32 cellular contexts compared by ENCODE assay signal in genomic region chr2:73916666-73917065, GRCh38. TPM values are rescaled to one million over a fixed set of nuclear protein-coding genes. Genes with fewer than 3 reads are reported as not detected.
"Had no signal": no experiment of that assay in that cellular context is flagged by ENCODE, and none has a peak within 500 bp of the region (broad histone marks: within the 10 kb centered on the region; RNA-seq: fewer than 3 reads in every experiment).

No MANE protein-coding gene starts in this region.

- DNase-seq: activated CD4-positive, alpha-beta T cell treated with anti-CD3 and anti-CD28 coated beads, Interleukin-2, amount 10 ng/mL, durations not matched to agents 24 days and 14 days; activated CD4-positive, alpha-beta T cell treated with anti-CD3 and anti-CD28 coated beads, Interleukin-2, amount 50 U/mL, for 4 hours; activated CD4-positive, CD25-positive, alpha-beta regulatory T cell; activated CD8-positive, alpha-beta T cell treated with anti-CD3 and anti-CD28 coated beads for 36 hours; activated gamma-delta T cell treated with Interleukin-2 at 50 U/mL for 16 hours; activated naive CD4-positive, alpha-beta T cell treated with anti-CD3 and anti-CD28 coated beads for 36 hours; activated T-cell treated with anti-CD3 and anti-CD28 coated beads for 4 hours; activated T-cell treated with anti-CD3 and anti-CD28 coated beads, Interleukin-2, amount 50 U/mL, for 4 hours; adrenal gland; body of pancreas; caudate nucleus; KG1; MM.1S; MV-4-11; NCI-H1092; NCI-H1436 treated with DMSO at 0.1 percent for 48 hours; NCI-H1694 treated with DMSO at 0.1 percent for 48 hours; NCI-H2029; NCI-H345; NCI-H524 treated with DMSO at 0.1 percent for 48 hours; SHP77; SJCRH30; T1000; WERI-Rb-1 had no signal

- H3K4me3 Mint-ChIP-seq: activated CD4-positive, alpha-beta T cell treated with anti-CD3 and anti-CD28 coated beads, Interleukin-2, amount 10 ng/mL, durations not matched to agents 24 days and 14 days; activated CD8-positive, alpha-beta T cell treated with anti-CD3 and anti-CD28 coated beads for 36 hours; activated naive CD4-positive, alpha-beta T cell treated with anti-CD3 and anti-CD28 coated beads for 36 hours; activated T-cell treated with anti-CD3 and anti-CD28 coated beads, Interleukin-2, amount 50 U/mL, for 4 hours; activated T-helper 1 cell treated with anti-CD3 and anti-CD28 coated beads, Interleukin-12 subunit alpha, Interleukin-12 subunit beta, Interleukin-2, Interleukin-4 antibody, amounts not matched to agents 30 ng/mL and 10 ng/mL and 1 ng/mL, durations not matched to agents 14 hours and 24 hours and 36 hours had no signal

- H3K4me1 ChIP-seq: adrenal gland, body of pancreas had no signal

- H3K9me3 ChIP-seq: adrenal gland, body of pancreas, SJCRH30 had no signal

- H3K27ac Mint-ChIP-seq: activated CD4-positive, alpha-beta T cell treated with anti-CD3 and anti-CD28 coated beads, Interleukin-2, amount 10 ng/mL, durations not matched to agents 24 days and 14 days; activated CD8-positive, alpha-beta T cell treated with anti-CD3 and anti-CD28 coated beads for 36 hours; activated naive CD4-positive, alpha-beta T cell treated with anti-CD3 and anti-CD28 coated beads for 36 hours; activated T-helper 1 cell treated with anti-CD3 and anti-CD28 coated beads, Interleukin-12 subunit alpha, Interleukin-12 subunit beta, Interleukin-2, Interleukin-4 antibody, amounts not matched to agents 30 ng/mL and 10 ng/mL and 1 ng/mL, durations not matched to agents 14 hours and 24 hours and 36 hours had no signal

- ATAC-seq: activated CD8-positive, alpha-beta T cell treated with anti-CD3 and anti-CD28 coated beads for 36 hours; activated naive CD4-positive, alpha-beta T cell treated with anti-CD3 and anti-CD28 coated beads, Interleukin-2, amount 50 U/mL, for 72 hours; activated T-cell treated with anti-CD3 and anti-CD28 coated beads, Interleukin-2, amount 50 U/mL, for 4 hours; body of pancreas; Panc1 had no signal

- H3K36me3 ChIP-seq: adrenal gland, SJCRH30, WERI-Rb-1 had no signal

- H3K4me3 ChIP-seq: adrenal gland, body of pancreas, SJCRH30, SK-N-MC had no signal

- H3K27me3 ChIP-seq: body of pancreas, SJCRH30 had no signal

- H3K9me3 Mint-ChIP-seq: activated CD4-positive, alpha-beta T cell treated with anti-CD3 and anti-CD28 coated beads, Interleukin-2, amount 10 ng/mL, durations not matched to agents 24 days and 14 days; activated CD8-positive, alpha-beta T cell treated with anti-CD3 and anti-CD28 coated beads for 36 hours; activated naive CD4-positive, alpha-beta T cell treated with anti-CD3 and anti-CD28 coated beads for 36 hours; activated naive CD4-positive, alpha-beta T cell treated with anti-CD3 and anti-CD28 coated beads, Interleukin-2, amount 50 U/mL, for 72 hours; activated T-cell treated with anti-CD3 and anti-CD28 coated beads, Interleukin-2, amount 50 U/mL, for 4 hours; activated T-helper 1 cell treated with anti-CD3 and anti-CD28 coated beads, Interleukin-12 subunit alpha, Interleukin-12 subunit beta, Interleukin-2, Interleukin-4 antibody, amounts not matched to agents 30 ng/mL and 10 ng/mL and 1 ng/mL, durations not matched to agents 14 hours and 24 hours and 36 hours had no signal

- H3K27ac ChIP-seq: adrenal gland, body of pancreas, SJCRH30, SK-N-MC, WERI-Rb-1 had no signal

- H3K36me3 Mint-ChIP-seq: activated naive CD4-positive, alpha-beta T cell treated with anti-CD3 and anti-CD28 coated beads, Interleukin-2, amount 50 U/mL, for 72 hours had no signal

- H3K27me3 Mint-ChIP-seq: activated CD4-positive, alpha-beta T cell treated with anti-CD3 and anti-CD28 coated beads, Interleukin-2, amount 10 ng/mL, durations not matched to agents 24 days and 14 days; activated CD8-positive, alpha-beta T cell treated with anti-CD3 and anti-CD28 coated beads for 36 hours had no signal

RNA-seq across cellular contexts. Expression of gene ACTG2, which starts 23.9 kb away (rescaled TPM):
- total RNA-seq: activated CD4-positive, alpha-beta T cell treated with anti-CD3 and anti-CD28 coated beads, Interleukin-2, amount 10 ng/mL, durations not matched to agents 24 days and 14 days; activated naive CD4-positive, alpha-beta T cell treated with anti-CD3 and anti-CD28 coated beads for 36 hours; bronchial epithelial cell; NCI-H460; T-helper 1 cell treated with Interleukin-12 subunit alpha and Interleukin-12 subunit beta and Interleukin-4 antibody, amounts not matched to agents 30 ng/mL and 1 ng/mL, for 36 hours; T-helper 2 cell treated with Interferon-gamma antibody and Interleukin-4, amounts not matched to agents 100 ng/mL and 5 ng/mL, for 36 hours had no signal
